9 cellular contexts compared by ENCODE assay signal in the genomic region with DNA sequence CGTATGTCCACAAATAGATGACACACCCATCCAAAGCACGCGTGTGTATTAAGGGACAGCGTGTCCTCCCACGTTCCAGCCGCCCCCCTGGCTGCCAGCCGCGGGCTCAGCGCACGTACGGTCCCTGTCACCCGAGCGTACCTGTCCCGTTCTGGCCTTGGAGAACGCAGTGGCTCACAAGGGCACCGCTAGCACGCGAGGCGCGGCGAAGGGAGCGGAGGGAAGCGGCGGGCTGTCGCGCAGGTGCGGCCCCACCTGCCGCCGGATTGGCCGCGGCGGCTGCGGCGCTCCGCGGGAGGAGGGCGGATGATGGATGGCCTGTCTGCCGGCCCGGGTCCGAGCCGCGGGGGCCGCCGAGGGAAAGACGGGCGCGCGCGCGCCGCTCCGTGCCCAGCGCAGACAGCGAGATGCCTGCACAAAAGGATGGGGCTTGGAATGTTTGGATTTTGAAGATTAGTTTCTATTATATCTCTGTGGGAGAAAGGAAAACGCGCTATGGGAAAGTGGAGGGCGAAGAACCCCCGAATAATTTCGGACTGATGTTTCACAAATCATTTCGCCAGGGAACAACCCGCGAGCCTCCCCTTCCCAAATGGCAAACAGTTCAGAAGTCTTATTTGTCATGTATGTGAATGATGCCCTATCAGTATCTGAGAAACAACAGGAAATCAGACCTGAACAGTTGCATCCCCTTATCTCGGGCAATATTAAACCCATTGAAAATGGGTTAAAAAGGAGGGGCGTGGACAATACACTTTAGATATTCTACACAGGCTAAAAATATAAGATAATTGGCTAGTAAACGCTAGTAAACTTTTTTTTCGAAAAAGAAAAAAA.
DNase-seq lines count a peak whose midpoint lies in the region; ATAC-seq and TF ChIP-seq lines count a peak whose summit lies in the region.
"Had no signal": no experiment of that assay in that cellular context is flagged by ENCODE, and none has a peak within 500 bp of the region (broad histone marks: within the 10 kb centered on the region; RNA-seq: fewer than 3 reads in every experiment).

No MANE protein-coding gene starts in this region.

- TF ChIP-seq CTCF in HEK293 (tag by site-specific recombination; IDR thresholded peaks at IDR 0.05) (no peak), astrocyte of the spinal cord (IDR thresholded peaks at IDR 0.05; ENCODE audit: low read depth, low read length) (no peak), retinal pigment epithelial cell (conservative IDR thresholded peaks at IDR 0.05; ENCODE audit: low read depth, low read length) (no peak)

- CTCF ChIA-PET in HEK293 (lab: Yijun Ruan, JAX), result interaction anchor here (1.0 kb wide), 1 partner anchor 12 kb away, joined by 3 read pairs; no protein-coding TSS in a partner anchor

- H3K27me3 ChIP-seq in iPS-15b (ENCODE audit: control insufficient read depth, insufficient read depth, low read length), result peaks cover 28% of the 10 kb centered on the region

- in situ Hi-C loops in astrocyte of the spinal cord (cut with HindIII; ENCODE audit: low sequenced_read_pairs), result no loop called here

- H3K36me3 ChIP-seq in HEK293 (ENCODE audit: control insufficient read depth in 2 of 2, insufficient read depth in 1 of 2, low read length in 2 of 2) (no peaks in the 10 kb centered on the region), iPS-15b (ENCODE audit: control insufficient read depth, insufficient read depth, low read length) (no peaks in the 10 kb centered on the region)

- H3K4me1 ChIP-seq in HEK293 (ENCODE audit: control insufficient read depth, insufficient read depth, low read length) (peaks cover 9% of the 10 kb centered on the region), iPS-15b (ENCODE audit: control insufficient read depth, insufficient read depth, low read length) (no peaks in the 10 kb centered on the region)

- POLR2A ChIA-PET in HEK293 (lab: Yijun Ruan, JAX), result no interaction called here

- ATAC-seq in HG03520 (IDR thresholded peaks at IDR 0.05; ENCODE audit: unreplicated experiment), result no peak

- H3K27ac ChIP-seq in HEK293 (ENCODE audit: extremely low read depth, low read depth, low read length), result peak overlapping the region; percentile 56

- no peaks in the 10 kb centered on the region for H3K9me3 ChIP-seq in HEK293 (ENCODE audit: control insufficient read depth, insufficient read depth, low read depth, low read length)
- H3K9me3 ChIP-seq in iPS-15b (ENCODE audit: control insufficient read depth, insufficient read depth, low read length), result no peaks in the 10 kb centered on the region

- no peak overlapping the region for H3K9ac ChIP-seq in iPS-15b (ENCODE audit: low read depth, low read length)

- DNase-seq in astrocyte of the spinal cord (ENCODE audit: low read depth, low spot score) (no peak), retinal pigment epithelial cell (ENCODE audit: low read depth) (no peak), AML-193 (lab: John Stamatoyannopoulos, UW) (no peak), HuH-7 (ENCODE audit: low spot score) (no peak), NCI-H2107 treated with DMSO at 0.1 percent for 48 hours (lab: John Stamatoyannopoulos, UW; ENCODE audit: unreplicated experiment) (no peak)
- DNase-seq: T-helper 1 cell had no signal

- H3K4me3 ChIP-seq in HEK293 (ENCODE audit: low read depth, low read length) (peak overlapping the region; percentile 51), astrocyte of the spinal cord (ENCODE audit: low read depth, low read length) (peak overlapping the region; percentile 44), iPS-15b (ENCODE audit: low read depth, low read length) (peak overlapping the region; percentile 58), retinal pigment epithelial cell (ENCODE audit: low read length) (peak overlapping the region; percentile 48)

TF ChIP-seq in HEK293, 187 proteins besides CTCF, POLR2A, EP300 and RAD21 (continues in another document):
- TF ChIP-seq ZNF510 (tag by site-specific recombination; IDR thresholded peaks at IDR 0.05; ENCODE audit: insufficient replicate concordance), result no peak
- TF ChIP-seq ZNF513 (tag by site-specific recombination; IDR thresholded peaks at IDR 0.05), result no peak
- no peak for TF ChIP-seq ZNF660 (tag by site-specific recombination; IDR thresholded peaks at IDR 0.05)
- no peak for TF ChIP-seq ZNF169 (tag by site-specific recombination; IDR thresholded peaks at IDR 0.05)
- TF ChIP-seq ELK4 (IDR thresholded peaks at IDR 0.05; ENCODE audit: borderline replicate concordance, low read depth, low read length), result no peak
- TF ChIP-seq GLIS1 (tag by site-specific recombination; IDR thresholded peaks at IDR 0.05), result peak; percentile 34
- no peak for TF ChIP-seq ZNF571 (tag by site-specific recombination; IDR thresholded peaks at IDR 0.05)
- TF ChIP-seq ZNF561 (tag by site-specific recombination; IDR thresholded peaks at IDR 0.05; ENCODE audit: borderline replicate concordance), result peak; percentile 66; the same call in 1 of the 2 replicates
- TF ChIP-seq MEIS1 (CRISPR knock-in tag; IDR thresholded peaks at IDR 0.05; ENCODE audit: borderline replicate concordance), result peak; percentile 96
- TF ChIP-seq, protein P1, sequence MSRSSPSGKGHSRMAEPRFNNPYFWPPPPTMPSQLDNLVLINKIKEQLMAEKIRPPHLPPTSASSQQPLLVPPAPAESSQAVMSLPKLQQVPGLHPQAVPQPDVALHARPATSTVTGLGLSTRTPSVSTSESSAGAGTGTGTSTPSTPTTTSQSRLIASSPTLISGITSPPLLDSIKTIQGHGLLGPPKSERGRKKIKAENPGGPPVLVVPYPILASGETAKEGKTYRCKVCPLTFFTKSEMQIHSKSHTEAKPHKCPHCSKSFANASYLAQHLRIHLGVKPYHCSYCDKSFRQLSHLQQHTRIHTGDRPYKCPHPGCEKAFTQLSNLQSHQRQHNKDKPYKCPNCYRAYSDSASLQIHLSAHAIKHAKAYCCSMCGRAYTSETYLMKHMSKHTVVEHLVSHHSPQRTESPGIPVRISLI (tag by site-specific recombination; IDR thresholded peaks at IDR 0.05), result no peak
- no peak for TF ChIP-seq ZNF670 (tag by site-specific recombination; IDR thresholded peaks at IDR 0.05; ENCODE audit: low read depth)
- TF ChIP-seq ZBTB17 (tag by site-specific recombination; IDR thresholded peaks at IDR 0.05), result peak; percentile 61
- no peak for TF ChIP-seq ZNF292 (tag by site-specific recombination; IDR thresholded peaks at IDR 0.05; ENCODE audit: borderline replicate concordance, low read depth)
- TF ChIP-seq ZNF155 (tag by site-specific recombination; IDR thresholded peaks at IDR 0.05), result no peak
- no peak for TF ChIP-seq ZNF184 (tag by site-specific recombination; IDR thresholded peaks at IDR 0.05)
- TF ChIP-seq KLF8 (tag by site-specific recombination; IDR thresholded peaks at IDR 0.05), result peak; percentile 30; the same call in 1 of the 2 replicates
- TF ChIP-seq PRDM1 (tag by site-specific recombination; IDR thresholded peaks at IDR 0.05), result no peak
- TF ChIP-seq ZNF488 (tag by site-specific recombination; IDR thresholded peaks at IDR 0.05), result no peak
- TF ChIP-seq ZBTB8A (tag by site-specific recombination; IDR thresholded peaks at IDR 0.05), result no peak
- TF ChIP-seq, protein P2, sequence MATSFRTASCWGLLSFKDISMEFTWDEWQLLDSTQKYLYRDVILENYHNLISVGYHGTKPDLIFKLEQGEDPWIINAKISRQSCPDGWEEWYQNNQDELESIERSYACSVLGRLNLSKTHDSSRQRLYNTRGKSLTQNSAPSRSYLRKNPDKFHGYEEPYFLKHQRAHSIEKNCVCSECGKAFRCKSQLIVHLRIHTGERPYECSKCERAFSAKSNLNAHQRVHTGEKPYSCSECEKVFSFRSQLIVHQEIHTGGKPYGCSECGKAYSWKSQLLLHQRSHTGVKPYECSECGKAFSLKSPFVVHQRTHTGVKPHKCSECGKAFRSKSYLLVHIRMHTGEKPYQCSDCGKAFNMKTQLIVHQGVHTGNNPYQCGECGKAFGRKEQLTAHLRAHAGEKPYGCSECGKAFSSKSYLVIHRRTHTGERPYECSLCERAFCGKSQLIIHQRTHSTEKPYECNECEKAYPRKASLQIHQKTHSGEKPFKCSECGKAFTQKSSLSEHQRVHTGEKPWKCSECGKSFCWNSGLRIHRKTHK (tag by site-specific recombination; IDR thresholded peaks at IDR 0.05), result no peak
- no peak for TF ChIP-seq ZNF394 (tag by site-specific recombination; IDR thresholded peaks at IDR 0.05; ENCODE audit: borderline replicate concordance)
